Comparison of ENCODE assay signal across 22 cellular contexts in the genomic region with DNA sequence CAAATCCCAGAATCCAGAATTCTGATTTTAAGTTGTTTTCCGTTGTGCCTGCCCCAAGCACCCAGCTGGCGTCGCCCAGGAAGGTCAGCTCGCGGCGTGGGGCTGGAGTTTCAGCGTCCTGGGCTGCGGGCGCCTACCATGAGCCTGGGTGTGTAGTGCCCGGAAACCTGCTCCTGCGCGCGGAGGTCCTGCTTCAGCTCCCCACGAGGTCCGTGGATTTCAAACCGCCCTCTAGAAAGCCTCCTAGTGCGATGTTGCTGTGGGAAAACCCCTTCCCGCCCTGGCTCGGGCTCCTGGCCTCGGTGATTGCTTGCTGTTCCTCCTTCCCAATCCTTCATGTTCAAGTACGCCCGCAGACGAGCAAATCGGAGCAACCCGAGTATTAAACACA. TPM values are rescaled to one million over a fixed set of nuclear protein-coding genes. Genes with fewer than 3 reads are reported as not detected.
"Had no signal": no experiment of that assay in that cellular context is flagged by ENCODE, and none has a peak within 500 bp of the region (broad histone marks: within the 10 kb centered on the region; RNA-seq: fewer than 3 reads in every experiment).

No MANE protein-coding gene starts in this region.

- H3K27ac Mint-ChIP-seq: activated B cell treated with CpG ODN at 0.5 μM for 24 hours; activated CD4-positive, alpha-beta T cell treated with anti-CD3 and anti-CD28 coated beads, Interleukin-2, amount 10 ng/mL, durations not matched to agents 24 days and 14 days; activated CD8-positive, alpha-beta memory T cell treated with anti-CD3 and anti-CD28 coated beads, Interleukin-2, amount 10 ng/mL, durations not matched to agents 7 days and 5 days; activated naive CD4-positive, alpha-beta T cell treated with anti-CD3 and anti-CD28 coated beads, Interleukin-2, amount 50 U/mL, for 72 hours; activated naive CD8-positive, alpha-beta T cell treated with anti-CD3 and anti-CD28 coated beads, Interleukin-2, amount 50 U/mL, for 24 hours; activated T-cell treated with anti-CD3 and anti-CD28 coated beads, Interleukin-2, amount 50 U/mL, for 24 hours; activated T-helper 1 cell treated with anti-CD3 and anti-CD28 coated beads, Interleukin-12 subunit alpha, Interleukin-12 subunit beta, Interleukin-2, Interleukin-4 antibody, amounts not matched to agents 30 ng/mL and 10 ng/mL and 1 ng/mL, durations not matched to agents 14 hours and 24 hours and 36 hours; brain; T-helper 1 cell treated with Interleukin-12 subunit alpha and Interleukin-12 subunit beta and Interleukin-4 antibody, amounts not matched to agents 30 μg/mL and 1 μg/mL, for 36 hours had no signal

- H3K9me3 Mint-ChIP-seq: activated CD4-positive, alpha-beta T cell treated with anti-CD3 and anti-CD28 coated beads, Interleukin-2, amount 10 ng/mL, durations not matched to agents 24 days and 14 days; activated naive CD4-positive, alpha-beta T cell treated with anti-CD3 and anti-CD28 coated beads, Interleukin-2, amount 50 U/mL, for 72 hours; activated naive CD8-positive, alpha-beta T cell treated with anti-CD3 and anti-CD28 coated beads, Interleukin-2, amount 50 U/mL, for 24 hours; activated T-helper 1 cell treated with anti-CD3 and anti-CD28 coated beads, Interleukin-12 subunit alpha, Interleukin-12 subunit beta, Interleukin-2, Interleukin-4 antibody, amounts not matched to agents 30 ng/mL and 10 ng/mL and 1 ng/mL, durations not matched to agents 14 hours and 24 hours and 36 hours; central memory CD8-positive, alpha-beta T cell; T-helper 1 cell treated with Interleukin-12 subunit alpha and Interleukin-12 subunit beta and Interleukin-4 antibody, amounts not matched to agents 30 μg/mL and 1 μg/mL, for 36 hours had no signal

- H3K9me3 ChIP-seq: Peyer's patch, SJSA1 had no signal

- H3K4me3 ChIP-seq: ascending aorta, Peyer's patch, SJSA1 had no signal

- H3K36me3 ChIP-seq: ascending aorta, Peyer's patch, SJSA1 had no signal

- H3K4me1 ChIP-seq: ascending aorta, Peyer's patch, SJSA1 had no signal

- H3K27ac ChIP-seq: ascending aorta, Peyer's patch, SJSA1 had no signal

- H3K4me3 Mint-ChIP-seq: activated B cell treated with CpG ODN at 0.5 μM for 24 hours; activated CD4-positive, alpha-beta T cell treated with anti-CD3 and anti-CD28 coated beads, Interleukin-2, amount 10 ng/mL, durations not matched to agents 24 days and 14 days; activated CD8-positive, alpha-beta memory T cell treated with anti-CD3 and anti-CD28 coated beads, Interleukin-2, amount 10 ng/mL, durations not matched to agents 7 days and 5 days; activated naive CD8-positive, alpha-beta T cell treated with anti-CD3 and anti-CD28 coated beads, Interleukin-2, amount 50 U/mL, for 24 hours; activated T-cell treated with anti-CD3 and anti-CD28 coated beads, Interleukin-2, amount 50 U/mL, for 24 hours; activated T-helper 1 cell treated with anti-CD3 and anti-CD28 coated beads, Interleukin-12 subunit alpha, Interleukin-12 subunit beta, Interleukin-2, Interleukin-4 antibody, amounts not matched to agents 30 ng/mL and 10 ng/mL and 1 ng/mL, durations not matched to agents 14 hours and 24 hours and 36 hours; brain; central memory CD8-positive, alpha-beta T cell; T-helper 1 cell treated with Interleukin-12 subunit alpha and Interleukin-12 subunit beta and Interleukin-4 antibody, amounts not matched to agents 30 μg/mL and 1 μg/mL, for 36 hours had no signal

- ATAC-seq: activated CD8-positive, alpha-beta memory T cell treated with anti-CD3 and anti-CD28 coated beads, Interleukin-2, amount 10 ng/mL, durations not matched to agents 7 days and 5 days; activated naive CD8-positive, alpha-beta T cell treated with anti-CD3 and anti-CD28 coated beads, Interleukin-2, amount 50 U/mL, for 24 hours had no signal

- H3K36me3 Mint-ChIP-seq: activated CD8-positive, alpha-beta memory T cell treated with anti-CD3 and anti-CD28 coated beads, Interleukin-2, amount 10 ng/mL, durations not matched to agents 7 days and 5 days; activated naive CD4-positive, alpha-beta T cell treated with anti-CD3 and anti-CD28 coated beads, Interleukin-2, amount 50 U/mL, for 72 hours; brain had no signal

- H3K4me1 Mint-ChIP-seq: activated B cell treated with CpG ODN at 0.5 μM for 24 hours; activated CD4-positive, alpha-beta T cell treated with anti-CD3 and anti-CD28 coated beads, Interleukin-2, amount 10 ng/mL, durations not matched to agents 24 days and 14 days; activated CD8-positive, alpha-beta memory T cell treated with anti-CD3 and anti-CD28 coated beads, Interleukin-2, amount 10 ng/mL, durations not matched to agents 7 days and 5 days; activated naive CD8-positive, alpha-beta T cell treated with anti-CD3 and anti-CD28 coated beads, Interleukin-2, amount 50 U/mL, for 24 hours; brain; central memory CD8-positive, alpha-beta T cell had no signal

- DNase-seq: activated B cell treated with CpG ODN at 0.5 μM for 24 hours; activated CD4-positive, alpha-beta T cell treated with anti-CD3 and anti-CD28 coated beads for 1 hour; activated CD4-positive, alpha-beta T cell treated with anti-CD3 and anti-CD28 coated beads, Interleukin-2, amount 50 U/mL, for 48 hours; activated CD8-positive, alpha-beta memory T cell treated with anti-CD3 and anti-CD28 coated beads, Interleukin-2, amount 10 ng/mL, durations not matched to agents 7 days and 5 days; activated effector memory CD4-positive, alpha-beta T cell treated with Interleukin-2 at 50 U/mL for 16 hours; activated naive CD4-positive, alpha-beta T cell; activated naive CD8-positive, alpha-beta T cell treated with anti-CD3 and anti-CD28 coated beads, Interleukin-2, amount 50 U/mL, for 24 hours; activated T-cell treated with anti-CD3 and anti-CD28 coated beads, Interleukin-2, amount 50 U/mL, for 24 hours; amniotic stem cell; NCI-H1048; NCI-H187 treated with DMSO at 0.1 percent for 48 hours; NCI-H2081 treated with DMSO at 0.1 percent for 48 hours; NCI-H2171; Peyer's patch had no signal

- H3K27me3 ChIP-seq: ascending aorta, Peyer's patch had no signal

RNA-seq across cellular contexts. Expression of gene NRN1, which starts 51.3 kb away (rescaled TPM):
- total RNA-seq: activated B cell treated with CpG ODN at 0.5 μM for 24 hours had no signal
